In the genomic region with DNA sequence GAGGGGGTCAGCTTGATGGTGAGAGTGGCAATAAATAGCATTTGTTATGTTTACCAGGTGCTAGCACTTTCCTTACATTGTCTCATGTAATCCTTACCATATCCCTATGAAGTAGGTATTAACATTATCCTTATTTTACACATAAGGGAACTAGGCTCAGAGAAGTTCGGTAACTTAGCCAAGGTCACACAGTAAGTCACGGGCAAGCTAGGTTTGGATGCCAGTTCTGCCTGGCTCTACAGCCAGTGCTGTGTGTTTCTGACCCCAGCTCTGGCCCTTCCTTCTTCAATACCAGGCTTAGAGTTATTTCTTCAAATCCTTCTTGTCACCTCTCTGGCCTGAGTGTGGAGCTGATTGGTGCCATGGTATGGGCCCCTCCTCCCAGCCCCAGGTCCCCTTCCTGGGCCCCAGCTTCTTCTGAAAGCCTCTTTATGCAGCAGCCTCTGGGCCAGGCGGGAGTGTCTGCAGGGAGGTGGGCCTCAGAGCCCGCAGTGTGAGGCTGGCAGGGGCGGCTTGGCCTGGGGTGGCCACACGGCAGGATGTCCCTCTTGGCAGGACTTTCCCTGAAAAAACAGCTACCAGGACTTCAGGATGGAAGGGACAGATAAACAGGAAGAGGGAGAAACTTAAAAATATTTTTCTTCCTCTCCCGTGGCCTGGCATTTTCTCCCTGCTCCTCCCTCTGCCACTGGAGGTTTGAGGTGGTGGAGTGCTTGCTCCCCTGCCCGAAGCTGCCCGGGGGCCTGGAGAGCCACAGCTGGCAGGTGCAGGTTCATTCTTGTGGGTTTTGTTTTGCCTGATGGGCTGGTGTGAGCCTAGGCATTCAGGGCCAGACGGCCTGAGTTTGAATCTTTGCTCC, we compare ENCODE assay signal across 1 cellular context.
TF ChIP-seq lines count a peak whose summit lies in the region.

No MANE protein-coding gene starts in this region.

TF ChIP-seq in WTC11, 78 proteins besides CTCF, POLR2A, EP300 and RAD21 (continued from another document):
- TF ChIP-seq, protein P1, sequence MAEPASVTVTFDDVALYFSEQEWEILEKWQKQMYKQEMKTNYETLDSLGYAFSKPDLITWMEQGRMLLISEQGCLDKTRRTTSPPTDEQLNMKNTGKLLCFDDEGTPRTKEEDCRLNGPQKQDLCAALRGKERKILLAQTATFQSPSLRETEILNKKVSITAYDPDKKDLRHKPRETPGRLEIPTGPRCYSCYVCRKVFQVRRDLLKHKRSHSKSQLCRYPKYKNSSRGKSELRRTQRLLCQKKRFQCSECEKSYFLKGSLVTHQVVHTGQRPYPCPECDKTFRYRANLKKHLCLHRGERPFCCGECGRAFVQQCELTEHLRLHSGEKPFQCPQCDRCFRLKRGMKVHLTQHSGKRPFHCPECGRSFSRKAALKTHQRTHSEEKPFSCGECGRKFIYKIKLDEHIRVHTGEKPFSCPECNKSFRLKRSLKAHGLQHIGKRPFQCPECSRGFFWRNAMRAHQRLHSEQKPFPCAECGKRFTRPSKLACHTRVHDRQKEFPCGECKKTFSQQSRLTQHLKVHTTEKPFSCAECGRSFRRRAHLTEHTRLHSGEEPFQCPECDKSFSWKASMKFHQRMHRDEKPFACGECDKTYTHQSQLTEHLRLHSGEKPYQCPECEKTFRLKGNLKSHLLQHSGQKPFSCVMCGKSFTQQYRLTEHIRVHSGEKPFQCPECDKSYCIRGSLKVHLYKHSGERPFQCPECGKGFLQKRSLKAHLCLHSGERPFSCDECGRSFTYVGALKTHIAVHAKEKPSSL (CRISPR knock-in tag; conservative IDR thresholded peaks at IDR 0.05) = no peak
- TF ChIP-seq SMAD3 (CRISPR knock-in tag; IDR thresholded peaks at IDR 0.05; ENCODE audit: borderline replicate concordance) (no peak), MYBL2 (CRISPR knock-in tag; IDR thresholded peaks at IDR 0.05) (no peak), NFATC4 (CRISPR knock-in tag; IDR thresholded peaks at IDR 0.05) (no peak), NFYB (CRISPR knock-in tag; conservative IDR thresholded peaks at IDR 0.05; ENCODE audit: low read depth) (no peak), GRHL2 (CRISPR knock-in tag; IDR thresholded peaks at IDR 0.05; ENCODE audit: insufficient replicate concordance, severe bottlenecking) (no peak), ZNF396 (CRISPR knock-in tag; IDR thresholded peaks at IDR 0.05; ENCODE audit: borderline replicate concordance) (no peak), MXD4 (CRISPR knock-in tag; IDR thresholded peaks at IDR 0.05; ENCODE audit: borderline replicate concordance) (no peak), ZNF671 (CRISPR knock-in tag; IDR thresholded peaks at IDR 0.05) (no peak), CBFB (CRISPR knock-in tag; IDR thresholded peaks at IDR 0.05; ENCODE audit: low read depth) (no peak), SOX15 (CRISPR knock-in tag; IDR thresholded peaks at IDR 0.05) (no peak), SP1 (CRISPR knock-in tag; conservative IDR thresholded peaks at IDR 0.05) (no peak), ZNF121 (CRISPR knock-in tag; IDR thresholded peaks at IDR 0.05) (no peak), ZNF263 (CRISPR knock-in tag; IDR thresholded peaks at IDR 0.05; ENCODE audit: low read depth) (no peak), PRRX2 (CRISPR knock-in tag; IDR thresholded peaks at IDR 0.05) (no peak), TP53 (CRISPR knock-in tag; IDR thresholded peaks at IDR 0.05) (no peak)
- TF ChIP-seq, protein P2, sequence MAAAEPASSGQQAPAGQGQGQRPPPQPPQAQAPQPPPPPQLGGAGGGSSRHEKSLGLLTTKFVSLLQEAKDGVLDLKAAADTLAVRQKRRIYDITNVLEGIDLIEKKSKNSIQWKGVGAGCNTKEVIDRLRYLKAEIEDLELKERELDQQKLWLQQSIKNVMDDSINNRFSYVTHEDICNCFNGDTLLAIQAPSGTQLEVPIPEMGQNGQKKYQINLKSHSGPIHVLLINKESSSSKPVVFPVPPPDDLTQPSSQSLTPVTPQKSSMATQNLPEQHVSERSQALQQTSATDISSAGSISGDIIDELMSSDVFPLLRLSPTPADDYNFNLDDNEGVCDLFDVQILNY (CRISPR knock-in tag; IDR thresholded peaks at IDR 0.05) = no peak
